ENCODE assay signal across 14 cellular contexts in the genomic region with DNA sequence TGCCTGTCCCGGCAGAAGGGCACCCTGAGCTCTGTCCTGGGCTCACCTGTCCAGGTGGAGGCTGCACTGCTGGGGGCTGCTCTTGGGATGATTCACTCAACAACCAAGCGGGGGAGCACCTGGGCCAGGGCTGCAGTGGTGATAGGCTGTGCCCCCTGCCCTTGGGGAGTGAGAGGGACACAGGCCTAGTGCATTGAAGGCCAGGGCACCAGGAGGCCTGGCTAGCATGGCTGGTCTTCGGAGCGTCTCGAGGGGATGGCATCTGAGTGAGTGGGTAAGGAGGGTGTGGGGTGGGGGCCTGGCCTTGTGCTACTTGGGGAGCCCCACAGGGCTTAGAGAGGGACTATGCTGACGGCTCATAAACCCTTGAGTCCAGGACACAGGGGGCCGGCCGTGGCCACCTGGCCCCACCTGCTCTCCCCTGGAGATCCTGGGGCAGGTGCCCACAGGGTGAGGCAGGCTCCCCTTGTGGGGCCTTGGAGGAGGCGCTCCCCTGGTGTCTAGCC. TPM values are rescaled to one million over a fixed set of nuclear protein-coding genes. Genes with fewer than 3 reads are reported as not detected.
DNase-seq lines count a peak whose midpoint lies in the region; ATAC-seq and TF ChIP-seq lines count a peak whose summit lies in the region.
"Had no signal": no experiment of that assay in that cellular context is flagged by ENCODE, and none has a peak within 500 bp of the region (broad histone marks: within the 10 kb centered on the region; RNA-seq: fewer than 3 reads in every experiment).

No MANE protein-coding gene starts in this region.

- H3K4me1 Mint-ChIP-seq in Caco-2 (ENCODE audit: low read depth, unreplicated experiment): no peaks in the 10 kb centered on the region

- intact Hi-C loops in Caco-2 (cut with micrococcal nuclease; ENCODE audit: unreplicated experiment): no loop called here
- intact Hi-C loops in colonic mucosa (cut with DNase I): no loop called here
- intact Hi-C loops in left lung (cut with DNase I): no loop called here
- intact Hi-C loops in testis (cut with DNase I; ENCODE audit: low total_unique reads): no loop called here

- peaks cover 6% of the 10 kb centered on the region for H3K36me3 Mint-ChIP-seq in Caco-2 (ENCODE audit: insufficient read depth, unreplicated experiment)

- H3K9me3 ChIP-seq in Caco-2: no peaks in the 10 kb centered on the region
- no peaks in the 10 kb centered on the region for H3K9me3 ChIP-seq in colonic mucosa
- H3K9me3 ChIP-seq in left lung: no peaks in the 10 kb centered on the region
- H3K9me3 ChIP-seq in testis: no peaks in the 10 kb centered on the region

- H3K27ac Mint-ChIP-seq in Caco-2 (ENCODE audit: unreplicated experiment): peak overlapping the region; percentile 25

- 93 to 97% methylated on average over 5 to 9 of the region's 9 CpGs for WGBS in testis, 2 donors

- TF ChIP-seq CTCF in Caco-2 (IDR thresholded peaks at IDR 0.05; ENCODE audit: insufficient read depth in 1 of 2, low read depth in 1 of 2, low read length in 1 of 2, severe bottlenecking in 1 of 2, unreplicated experiment in 1 of 2): no peak
- TF ChIP-seq CTCF in colonic mucosa (IDR thresholded peaks at IDR 0.05): no peak
- TF ChIP-seq CTCF in left lung (IDR thresholded peaks at IDR 0.05): no peak
- no peak for TF ChIP-seq CTCF in testis (IDR thresholded peaks at IDR 0.05)

- H3K4me3 Mint-ChIP-seq in Caco-2 (ENCODE audit: unreplicated experiment): no peak overlapping the region

- H3K4me1 ChIP-seq in Caco-2 (peaks cover 24% of the 10 kb centered on the region), colonic mucosa (peaks cover 45% of the 10 kb centered on the region), left lung (peaks cover 27 to 77% of the 10 kb centered on the region in 2 donors), rectal smooth muscle tissue (ENCODE audit: control insufficient read depth, insufficient read depth, low read length) (peaks cover 13% of the 10 kb centered on the region), testis (peaks cover 18% of the 10 kb centered on the region)

- DNase-seq in Caco-2 (no peak), colonic mucosa (no peak), left lung (peak in 1 of 2 donors; percentile 61), NCI-H146 (lab: John Stamatoyannopoulos, UW) (no peak), testis (no peak)
- DNase-seq: activated naive CD4-positive, alpha-beta T cell treated with Interleukin-2 at 50 U/mL for 16 hours; DMS153; mesendoderm; NCI-H187 treated with DMSO at 0.1 percent for 48 hours; SIG-M5 had no signal

- peak overlapping the region; percentile 86 for H3K27ac ChIP-seq in colonic mucosa
- peak overlapping the region; percentile 48 to 68 for H3K27ac ChIP-seq in left lung
- no peak overlapping the region for H3K27ac ChIP-seq in rectal smooth muscle tissue (ENCODE audit: low read depth, low read length)
- no peak overlapping the region for H3K27ac ChIP-seq in testis

- H3K9ac ChIP-seq in colonic mucosa (ENCODE audit: low read depth in 2 of 2, low read length in 2 of 2) (peak overlapping the region; percentile 96 to 99), rectal smooth muscle tissue (ENCODE audit: low read length) (peak overlapping the region; percentile 30)

- POLR2A ChIA-PET in Caco-2 (lab: Charles Lee): no interaction called here

- no peak for TF ChIP-seq POLR2A in testis (IDR thresholded peaks at IDR 0.05)

- H3K27me3 Mint-ChIP-seq in Caco-2 (ENCODE audit: insufficient read depth, unreplicated experiment): no peaks in the 10 kb centered on the region

- CTCF ChIA-PET in Caco-2 (lab: Charles Lee): no interaction called here

- H3K9me3 Mint-ChIP-seq in Caco-2 (ENCODE audit: unreplicated experiment): no peaks in the 10 kb centered on the region

- H3K4me3 ChIP-seq in Caco-2 (ENCODE audit: low read depth, low read length) (no peak overlapping the region), colonic mucosa (no peak overlapping the region), left lung (no peak overlapping the region), rectal smooth muscle tissue (ENCODE audit: low read length) (no peak overlapping the region), testis (no peak overlapping the region)

- no peak for ATAC-seq in left lung
- no peak for ATAC-seq in HG02623 (IDR thresholded peaks at IDR 0.05; ENCODE audit: unreplicated experiment)
- no peak for ATAC-seq in GM19467 (IDR thresholded peaks at IDR 0.05; ENCODE audit: unreplicated experiment)
- ATAC-seq: sciatic nerve had no signal

- no TSS peak for BruUV-seq in Caco-2 (replicated peaks; lab: Mats Ljungman, UMichigan)

- peaks cover 5% of the 10 kb centered on the region for H3K36me3 ChIP-seq in Caco-2 (ENCODE audit: control insufficient read depth, insufficient read depth, low read length)
- peaks cover 4% of the 10 kb centered on the region for H3K36me3 ChIP-seq in colonic mucosa
- H3K36me3 ChIP-seq in left lung: peaks cover 0 to 7% of the 10 kb centered on the region in 2 donors
- H3K36me3 ChIP-seq in rectal smooth muscle tissue (ENCODE audit: control insufficient read depth, insufficient read depth, low read length): no peaks in the 10 kb centered on the region
- H3K36me3 ChIP-seq in testis (ENCODE audit: low read depth, missing control alignments): no peaks in the 10 kb centered on the region

- H3K27me3 ChIP-seq in Caco-2 (replicated peaks; ENCODE audit: control insufficient read depth, insufficient read depth, low read length) (no peaks in the 10 kb centered on the region), colonic mucosa (no peaks in the 10 kb centered on the region), left lung (no peaks in the 10 kb centered on the region), rectal smooth muscle tissue (ENCODE audit: control insufficient read depth, insufficient read depth, low read length) (no peaks in the 10 kb centered on the region), testis (no peaks in the 10 kb centered on the region)

RNA-seq across cellular contexts. Expression of a gene that starts 3.1 kb away (rescaled TPM):
- 17.8 and 19.3 TPM in 2 replicates for total RNA-seq in Caco-2 (2022)
- total RNA-seq in colonic mucosa: 10 to 100 TPM; 33.8 to 61.0 TPM
- total RNA-seq in left lung: 10 to 100 TPM; 21.4 to 23.2 TPM
- total RNA-seq in testis: 10 to 100 TPM; 32.6 to 45.1 TPM
- polyA plus RNA-seq in testis (ENCODE audit: insufficient read depth, low read depth, low replicate concordance): 16.0 TPM

Comparison
In these comparisons a context has a peak if more than half of its experiments do, and no peak if none do; other contexts are left out.
1. H3K27ac ChIP-seq: peak in colonic mucosa (single experiment) and left lung (2 of 2); none in rectal smooth muscle tissue (single experiment) and testis (0 of 2).